ENCODE assay signal across 3 cellular contexts in genomic region chr7:24548390-24548789, GRCh38.
"Had no signal": no experiment of that assay in that cellular context is flagged by ENCODE, and none has a peak within 500 bp of the region (broad histone marks: within the 10 kb centered on the region; RNA-seq: fewer than 3 reads in every experiment).

No MANE protein-coding gene starts in this region.

- H3K4me3 ChIP-seq: GM12878 had no signal

- ATAC-seq: GM12878 had no signal

- DNase-seq: GDM1, GF-D8 had no signal
